In genomic region chr9:32625320-32625719, GRCh38 we compare ENCODE assay signal across 11 cellular contexts. TPM values are rescaled to one million over a fixed set of nuclear protein-coding genes. Genes with fewer than 3 reads are reported as not detected.
"Had no signal": no experiment of that assay in that cellular context is flagged by ENCODE, and none has a peak within 500 bp of the region (broad histone marks: within the 10 kb centered on the region; RNA-seq: fewer than 3 reads in every experiment).

No MANE protein-coding gene starts in this region.

- ATAC-seq: GM23338, HepG2 had no signal

- H3K27ac ChIP-seq: HL-60, KMS-11 had no signal

- H3K4me2 ChIP-seq: GM23338, KMS-11 had no signal

- H2AFZ ChIP-seq: GM23338 had no signal

- DNase-seq: H9, HCEC 1CT, KBM-7 had no signal

- FAIRE-seq: H1, H54, HepG2 had no signal

- H3K9ac ChIP-seq: KMS-11 had no signal

- H3K4me3 ChIP-seq: GM23338 had no signal

RNA-seq across cellular contexts. Expression of gene TAF1L, which starts 10.1 kb away (rescaled TPM):
- total RNA-seq: H1, H9, HepG2, HT1080 had no signal
- polyA plus RNA-seq: GM23338, H1, HepG2, IgD-negative memory B cell had no signal
